In genomic region chr13:36343766-36344165, GRCh38 we compare ENCODE assay signal across 11 cellular contexts. TPM values are rescaled to one million over a fixed set of nuclear protein-coding genes. Genes with fewer than 3 reads are reported as not detected.
A peak's percentile ranks its signal among the peaks of the same experiment; 100 is the strongest.
DNase-seq lines count a peak whose midpoint lies in the region; ATAC-seq and TF ChIP-seq lines count a peak whose summit lies in the region.
"Had no signal": no experiment of that assay in that cellular context is flagged by ENCODE, and none has a peak within 500 bp of the region (broad histone marks: within the 10 kb centered on the region; RNA-seq: fewer than 3 reads in every experiment).

No MANE protein-coding gene starts in this region.

- no peak overlapping the region for H2BK12ac ChIP-seq in mesenchymal stem cell (ENCODE audit: low read length in 2 of 2)

- no peak overlapping the region for H2BK15ac ChIP-seq in mesenchymal stem cell (ENCODE audit: low read depth, poor library complexity, severe bottlenecking)

- TF ChIP-seq CTCF in adrenal gland (IDR thresholded peaks at IDR 0.05) (no peak), type B pancreatic cell (conservative IDR thresholded peaks at IDR 0.05) (no peak), MM.1S (IDR thresholded peaks at IDR 0.05; ENCODE audit: low read length) (no peak)

- no peaks in the 10 kb centered on the region for H3F3A ChIP-seq in MM.1S (ENCODE audit: insufficient read depth, low read length)

- H3K23ac ChIP-seq in mesenchymal stem cell (ENCODE audit: low read length in 2 of 2), result no peak overlapping the region

- H3K4me1 ChIP-seq in adrenal gland (replicated peaks in 1 of 2) (peaks cover 10 to 53% of the 10 kb centered on the region in 2 donors), mesenchymal stem cell (ENCODE audit: control insufficient read depth, insufficient read depth, low read depth, low read length) (peaks cover 6% of the 10 kb centered on the region), MM.1S (ENCODE audit: low read length) (no peaks in the 10 kb centered on the region)

- intact Hi-C loops in adrenal gland (cut with DNase I), result loop anchor here in 1 of 2 donors (10.0 kb wide), 1 partner anchor 49 kb away; the partner anchor contains the start of gene CCDC169

- 22 to 63% (median 48%) methylated on average over 3 of the region's 3 CpGs for WGBS in adrenal gland, 4 donors
- WGBS in mesenchymal stem cell, result 82% methylated on average over 3 of the region's 3 CpGs

- no peak overlapping the region for H2BK120ac ChIP-seq in mesenchymal stem cell (ENCODE audit: low read depth, low read length)

- ATAC-seq in activated T-cell treated with anti-CD3 and anti-CD28 coated beads, Interleukin-2, amount 50 U/mL, for 72 hours (replicated peaks in 1 of 2), result no peak
- no peak for ATAC-seq in GM21619 (IDR thresholded peaks at IDR 0.05; ENCODE audit: unreplicated experiment)

- H3K79me2 ChIP-seq in MM.1S (ENCODE audit: low read length), result no peaks in the 10 kb centered on the region

- no peaks in the 10 kb centered on the region for H3K9me3 Mint-ChIP-seq in activated T-cell treated with anti-CD3 and anti-CD28 coated beads, Interleukin-2, amount 50 U/mL, for 72 hours
- no peaks in the 10 kb centered on the region for H3K9me3 Mint-ChIP-seq in type B pancreatic cell
- H3K9me3 Mint-ChIP-seq: dendritic cell treated with granulocyte-macrophage colony-stimulating factor and Interleukin-4, amounts not matched to agents 40 ng/mL and 50 ng/mL, for 4 days had no signal

- H3K4me3 ChIP-seq in adrenal gland (peak overlapping the region in 1 of 4 donors; percentile 84), mesenchymal stem cell (ENCODE audit: insufficient read depth in 1 of 2, low read depth in 1 of 2, low read length in 2 of 2) (peak overlapping the region in 1 of 2 experiments; percentile 90), MM.1S (ENCODE audit: low read length) (no peak overlapping the region)

- no peak for DNase-seq in activated T-cell treated with anti-CD3 and anti-CD28 coated beads, Interleukin-2, amount 50 U/mL, for 72 hours
- no peak for DNase-seq in activated T-cell treated with anti-CD3 and anti-CD28 coated beads, Interleukin-2, amount 50 U/mL, for 48 hours
- DNase-seq in adrenal gland (peak; percentile 58 to 85 (median 75)), mesenchymal stem cell (no peak), type B pancreatic cell (ENCODE audit: extremely low spot score, unreplicated experiment) (no peak), NCI-H748 (lab: John Stamatoyannopoulos, UW; ENCODE audit: unreplicated experiment) (no peak), MM.1S (no peak)
- DNase-seq: activated CD8-positive, alpha-beta memory T cell treated with anti-CD3 and anti-CD28 coated beads, Interleukin-2, amount 50 U/mL, for 4 hours; NCI-H1436 treated with DMSO at 0.1 percent for 48 hours had no signal

- H4K91ac ChIP-seq in mesenchymal stem cell (ENCODE audit: low read length), result no peak overlapping the region

- H3K36me3 Mint-ChIP-seq in activated T-cell treated with anti-CD3 and anti-CD28 coated beads, Interleukin-2, amount 50 U/mL, for 72 hours (ENCODE audit: insufficient read depth in 2 of 2), result peaks cover 0 to 3% of the 10 kb centered on the region in 2 donors
- H3K36me3 Mint-ChIP-seq in type B pancreatic cell, result peaks cover 4% of the 10 kb centered on the region

- no peaks in the 10 kb centered on the region for H3K9me3 ChIP-seq in adrenal gland (replicated peaks in 1 of 3)
- no peaks in the 10 kb centered on the region for H3K9me3 ChIP-seq in mesenchymal stem cell (ENCODE audit: control insufficient read depth, low read length)
- no peaks in the 10 kb centered on the region for H3K9me3 ChIP-seq in MM.1S (replicated peaks; ENCODE audit: insufficient read depth, low read length)

- peak overlapping the region; percentile 37 to 85 for H3K4me3 Mint-ChIP-seq in activated T-cell treated with anti-CD3 and anti-CD28 coated beads, Interleukin-2, amount 50 U/mL, for 72 hours
- H3K4me3 Mint-ChIP-seq in type B pancreatic cell, result peak overlapping the region; percentile 96
- H3K4me3 Mint-ChIP-seq: dendritic cell treated with granulocyte-macrophage colony-stimulating factor and Interleukin-4, amounts not matched to agents 40 ng/mL and 50 ng/mL, for 4 days had no signal

- no peak overlapping the region for H3K4ac ChIP-seq in mesenchymal stem cell (ENCODE audit: low read depth in 1 of 2, low read length in 2 of 2)

- H2BK5ac ChIP-seq in mesenchymal stem cell (ENCODE audit: low read depth, low read length, poor library complexity, severe bottlenecking), result no peak overlapping the region

- H3K36me3 ChIP-seq in adrenal gland (replicated peaks in 1 of 2) (no peaks in the 10 kb centered on the region), mesenchymal stem cell (ENCODE audit: control insufficient read depth in 1 of 2, insufficient read depth in 2 of 2, low read depth in 1 of 2, low read length in 2 of 2) (no peaks in the 10 kb centered on the region), MM.1S (replicated peaks; ENCODE audit: insufficient read depth, low read length) (no peaks in the 10 kb centered on the region)

- H3K14ac ChIP-seq in mesenchymal stem cell (ENCODE audit: low read length in 2 of 2), result no peak overlapping the region

- H3K18ac ChIP-seq in mesenchymal stem cell (ENCODE audit: low read depth in 1 of 2, low read length in 2 of 2), result no peak overlapping the region

- peak overlapping the region; percentile 83 for H3K27ac Mint-ChIP-seq in activated T-cell treated with anti-CD3 and anti-CD28 coated beads, Interleukin-2, amount 50 U/mL, for 72 hours
- peak overlapping the region; percentile 99 for H3K27ac Mint-ChIP-seq in type B pancreatic cell
- H3K27ac Mint-ChIP-seq: dendritic cell treated with granulocyte-macrophage colony-stimulating factor and Interleukin-4, amounts not matched to agents 40 ng/mL and 50 ng/mL, for 4 days had no signal

- no peaks in the 10 kb centered on the region for H3K9me2 ChIP-seq in MM.1S (replicated peaks; ENCODE audit: insufficient read depth, low read length)

- H3K9ac ChIP-seq in mesenchymal stem cell (ENCODE audit: low read length) (peak overlapping the region; percentile 100), MM.1S (ENCODE audit: low read length) (no peak overlapping the region)

- peaks cover 29% of the 10 kb centered on the region for H3K4me1 Mint-ChIP-seq in activated T-cell treated with anti-CD3 and anti-CD28 coated beads, Interleukin-2, amount 50 U/mL, for 72 hours (ENCODE audit: low read depth)
- peaks cover 27% of the 10 kb centered on the region for H3K4me1 Mint-ChIP-seq in type B pancreatic cell (ENCODE audit: unreplicated experiment)

- H3K27me3 ChIP-seq in adrenal gland (no peaks in the 10 kb centered on the region), mesenchymal stem cell (ENCODE audit: control insufficient read depth in 1 of 2, insufficient read depth in 1 of 2, low read length in 2 of 2) (no peaks in the 10 kb centered on the region), MM.1S (replicated peaks; ENCODE audit: insufficient read depth, low read length) (no peaks in the 10 kb centered on the region)

- no peaks in the 10 kb centered on the region for H3K27me3 Mint-ChIP-seq in activated T-cell treated with anti-CD3 and anti-CD28 coated beads, Interleukin-2, amount 50 U/mL, for 72 hours (ENCODE audit: low read depth)
- no peaks in the 10 kb centered on the region for H3K27me3 Mint-ChIP-seq in type B pancreatic cell
- H3K27me3 Mint-ChIP-seq: dendritic cell treated with granulocyte-macrophage colony-stimulating factor and Interleukin-4, amounts not matched to agents 40 ng/mL and 50 ng/mL, for 4 days had no signal

- H3K27ac ChIP-seq in adrenal gland (peak overlapping the region; percentile 64 to 100 (median 99)), mesenchymal stem cell (ENCODE audit: low read length, poor library complexity, severe bottlenecking) (no peak overlapping the region), MM.1S (ENCODE audit: low read length) (no peak overlapping the region)

- H2AK5ac ChIP-seq in mesenchymal stem cell (ENCODE audit: low read length, severe bottlenecking), result no peak overlapping the region

- H3K79me1 ChIP-seq in mesenchymal stem cell (replicated peaks; ENCODE audit: low read length, poor library complexity, severe bottlenecking), result peaks cover 8% of the 10 kb centered on the region

- no peaks in the 10 kb centered on the region for H4K20me1 ChIP-seq in MM.1S (ENCODE audit: insufficient read depth, low read length)

- no peak overlapping the region for H2AFZ ChIP-seq in mesenchymal stem cell (ENCODE audit: low read depth, low read length)
- no peak overlapping the region for H2AFZ ChIP-seq in MM.1S (ENCODE audit: low read length)

- H3K4me2 ChIP-seq in mesenchymal stem cell (ENCODE audit: low read length, poor library complexity, severe bottlenecking) (no peak overlapping the region), MM.1S (ENCODE audit: low read depth, low read length) (no peak overlapping the region)

- H4K8ac ChIP-seq in mesenchymal stem cell (ENCODE audit: low read length), result no peak overlapping the region

- peak in 1 of 2 donors; percentile 33 for TF ChIP-seq POLR2A in adrenal gland (IDR thresholded peaks at IDR 0.05)

RNA-seq across cellular contexts. Expression of gene SPART, which starts 2.4 kb away (rescaled TPM):
- 10 to 100 TPM; 12.2 to 23.4 TPM for total RNA-seq in activated T-cell treated with anti-CD3 and anti-CD28 coated beads, Interleukin-2, amount 50 U/mL, for 72 hours
- total RNA-seq in adrenal gland (100 to 1,000 TPM in 2 of 8 donors, 10 to 100 TPM in 6; 56.0 to 140 (median 92.0) TPM), type B pancreatic cell (ENCODE audit: low replicate concordance) (45.9 and 67.6 TPM in 2 replicates)
- 100 to 1,000 TPM in 1 of 3 donors, 10 to 100 TPM in 2; 29.2 to 314 (median 31.6) TPM for polyA plus RNA-seq in adrenal gland
- 87.6 TPM for polyA plus RNA-seq in mesenchymal stem cell (2013, experiment 1 of 2)
- 86.1 TPM for polyA plus RNA-seq in mesenchymal stem cell (2013, experiment 2 of 2)

RNA-seq across cellular contexts. Expression of gene CCDC169, which starts 46.2 kb away (rescaled TPM):
- total RNA-seq in activated T-cell treated with anti-CD3 and anti-CD28 coated beads, Interleukin-2, amount 50 U/mL, for 72 hours, result 1 to 10 TPM in 1 of 2 donors, under 1 TPM in 1; 0.70 to 1.4 TPM
- total RNA-seq in adrenal gland, result 1 to 10 TPM in 6 of 8 donors, under 1 TPM in 2; 0.18 to 3.7 (median 1.7) TPM
- polyA plus RNA-seq in adrenal gland, result 1 to 10 TPM in 1 of 3 donors, under 1 TPM in 2; 0.37 to 2.5 (median 0.40) TPM
- polyA plus RNA-seq in mesenchymal stem cell (2013, experiment 1 of 2), result 1.9 TPM
- polyA plus RNA-seq in mesenchymal stem cell (2013, experiment 2 of 2), result 1.4 TPM
- 2.0 and 3.2 TPM in 2 replicates for total RNA-seq in type B pancreatic cell (ENCODE audit: low replicate concordance)

Comparison
In these comparisons a context has a peak if more than half of its experiments do, and no peak if none do; other contexts are left out.
1. DNase-seq: peak in adrenal gland (7 of 7); none in activated T-cell treated with anti-CD3 and anti-CD28 coated beads, Interleukin-2, amount 50 U/mL, for 72 hours (0 of 2), activated T-cell treated with anti-CD3 and anti-CD28 coated beads, Interleukin-2, amount 50 U/mL, for 48 hours (0 of 2), mesenchymal stem cell (single experiment), type B pancreatic cell (single experiment), NCI-H748 (single experiment) and MM.1S (single experiment).
2. H3K27ac ChIP-seq: peak in adrenal gland (5 of 5); none in mesenchymal stem cell (single experiment) and MM.1S (single experiment).